1 cellular context compared by ENCODE assay signal in the genomic region with DNA sequence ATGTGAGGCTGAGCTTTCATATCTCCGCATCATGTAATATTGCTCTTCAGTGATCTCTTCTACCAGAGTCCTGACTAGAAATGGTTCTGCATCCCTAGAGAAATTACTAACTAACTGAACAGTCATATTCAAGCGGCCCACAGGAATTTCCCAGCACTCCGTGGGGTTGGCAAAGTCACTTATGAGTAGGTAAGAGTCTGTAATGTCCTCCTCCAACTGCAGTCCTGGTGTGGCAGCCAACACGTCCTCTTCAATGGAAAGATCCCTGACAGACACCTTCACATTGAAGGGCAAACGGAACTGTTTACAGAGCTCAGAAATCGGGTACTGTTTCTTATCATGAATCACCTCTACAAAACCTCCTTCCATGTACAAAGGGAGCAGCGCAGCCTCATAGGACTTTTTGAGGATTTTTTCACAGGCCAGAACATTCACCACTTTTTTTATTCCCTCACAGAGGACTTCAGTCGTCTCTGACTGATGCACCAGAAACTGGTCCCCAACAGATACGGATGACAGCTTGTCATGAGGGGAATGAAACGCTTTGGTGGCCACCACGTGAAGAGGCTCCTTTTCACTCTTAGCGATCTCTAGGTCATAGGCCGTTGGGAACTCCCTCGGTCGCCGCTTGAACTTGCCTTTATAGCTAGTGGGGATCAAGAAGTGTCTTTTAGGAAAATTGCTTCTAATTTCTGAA.
TF ChIP-seq lines count a peak whose summit lies in the region.

No MANE protein-coding gene starts in this region.

TF ChIP-seq in GM23338, 12 proteins besides CTCF, POLR2A, EP300 and RAD21 (continued from another document):
- TF ChIP-seq, protein P1, sequence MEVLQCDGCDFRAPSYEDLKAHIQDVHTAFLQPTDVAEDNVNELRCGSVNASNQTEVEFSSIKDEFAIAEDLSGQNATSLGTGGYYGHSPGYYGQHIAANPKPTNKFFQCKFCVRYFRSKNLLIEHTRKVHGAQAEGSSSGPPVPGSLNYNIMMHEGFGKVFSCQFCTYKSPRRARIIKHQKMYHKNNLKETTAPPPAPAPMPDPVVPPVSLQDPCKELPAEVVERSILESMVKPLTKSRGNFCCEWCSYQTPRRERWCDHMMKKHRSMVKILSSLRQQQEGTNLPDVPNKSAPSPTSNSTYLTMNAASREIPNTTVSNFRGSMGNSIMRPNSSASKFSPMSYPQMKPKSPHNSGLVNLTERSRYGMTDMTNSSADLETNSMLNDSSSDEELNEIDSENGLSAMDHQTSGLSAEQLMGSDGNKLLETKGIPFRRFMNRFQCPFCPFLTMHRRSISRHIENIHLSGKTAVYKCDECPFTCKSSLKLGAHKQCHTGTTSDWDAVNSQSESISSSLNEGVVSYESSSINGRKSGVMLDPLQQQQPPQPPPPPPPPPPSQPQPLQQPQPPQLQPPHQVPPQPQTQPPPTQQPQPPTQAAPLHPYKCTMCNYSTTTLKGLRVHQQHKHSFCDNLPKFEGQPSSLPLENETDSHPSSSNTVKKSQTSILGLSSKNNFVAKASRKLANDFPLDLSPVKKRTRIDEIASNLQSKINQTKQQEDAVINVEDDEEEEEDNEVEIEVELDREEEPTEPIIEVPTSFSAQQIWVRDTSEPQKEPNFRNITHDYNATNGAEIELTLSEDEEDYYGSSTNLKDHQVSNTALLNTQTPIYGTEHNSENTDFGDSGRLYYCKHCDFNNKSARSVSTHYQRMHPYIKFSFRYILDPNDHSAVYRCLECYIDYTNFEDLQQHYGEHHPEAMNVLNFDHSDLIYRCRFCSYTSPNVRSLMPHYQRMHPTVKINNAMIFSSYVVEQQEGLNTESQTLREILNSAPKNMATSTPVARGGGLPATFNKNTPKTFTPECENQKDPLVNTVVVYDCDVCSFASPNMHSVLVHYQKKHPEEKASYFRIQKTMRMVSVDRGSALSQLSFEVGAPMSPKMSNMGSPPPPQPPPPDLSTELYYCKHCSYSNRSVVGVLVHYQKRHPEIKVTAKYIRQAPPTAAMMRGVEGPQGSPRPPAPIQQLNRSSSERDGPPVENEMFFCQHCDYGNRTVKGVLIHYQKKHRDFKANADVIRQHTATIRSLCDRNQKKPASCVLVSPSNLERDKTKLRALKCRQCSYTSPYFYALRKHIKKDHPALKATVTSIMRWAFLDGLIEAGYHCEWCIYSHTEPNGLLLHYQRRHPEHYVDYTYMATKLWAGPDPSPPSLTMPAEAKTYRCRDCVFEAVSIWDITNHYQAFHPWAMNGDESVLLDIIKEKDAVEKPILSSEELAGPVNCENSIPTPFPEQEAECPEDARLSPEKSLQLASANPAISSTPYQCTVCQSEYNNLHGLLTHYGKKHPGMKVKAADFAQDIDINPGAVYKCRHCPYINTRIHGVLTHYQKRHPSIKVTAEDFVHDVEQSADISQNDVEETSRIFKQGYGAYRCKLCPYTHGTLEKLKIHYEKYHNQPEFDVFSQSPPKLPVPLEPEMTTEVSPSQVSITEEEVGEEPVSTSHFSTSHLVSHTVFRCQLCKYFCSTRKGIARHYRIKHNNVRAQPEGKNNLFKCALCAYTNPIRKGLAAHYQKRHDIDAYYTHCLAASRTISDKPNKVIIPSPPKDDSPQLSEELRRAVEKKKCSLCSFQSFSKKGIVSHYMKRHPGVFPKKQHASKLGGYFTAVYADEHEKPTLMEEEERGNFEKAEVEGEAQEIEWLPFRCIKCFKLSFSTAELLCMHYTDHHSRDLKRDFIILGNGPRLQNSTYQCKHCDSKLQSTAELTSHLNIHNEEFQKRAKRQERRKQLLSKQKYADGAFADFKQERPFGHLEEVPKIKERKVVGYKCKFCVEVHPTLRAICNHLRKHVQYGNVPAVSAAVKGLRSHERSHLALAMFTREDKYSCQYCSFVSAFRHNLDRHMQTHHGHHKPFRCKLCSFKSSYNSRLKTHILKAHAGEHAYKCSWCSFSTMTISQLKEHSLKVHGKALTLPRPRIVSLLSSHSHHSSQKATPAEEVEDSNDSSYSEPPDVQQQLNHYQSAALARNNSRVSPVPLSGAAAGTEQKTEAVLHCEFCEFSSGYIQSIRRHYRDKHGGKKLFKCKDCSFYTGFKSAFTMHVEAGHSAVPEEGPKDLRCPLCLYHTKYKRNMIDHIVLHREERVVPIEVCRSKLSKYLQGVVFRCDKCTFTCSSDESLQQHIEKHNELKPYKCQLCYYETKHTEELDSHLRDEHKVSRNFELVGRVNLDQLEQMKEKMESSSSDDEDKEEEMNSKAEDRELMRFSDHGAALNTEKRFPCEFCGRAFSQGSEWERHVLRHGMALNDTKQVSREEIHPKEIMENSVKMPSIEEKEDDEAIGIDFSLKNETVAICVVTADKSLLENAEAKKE (CRISPR knock-in tag; IDR thresholded peaks at IDR 0.05), result no peak
- no peak for TF ChIP-seq ZNF331 (CRISPR knock-in tag; IDR thresholded peaks at IDR 0.05; ENCODE audit: low read depth)
